Comparison of ENCODE assay signal across 14 cellular contexts in genomic region chr15:57510647-57511046, GRCh38.
A peak's percentile ranks its signal among the peaks of the same experiment; 100 is the strongest.
DNase-seq lines count a peak whose midpoint lies in the region; ATAC-seq and TF ChIP-seq lines count a peak whose summit lies in the region.
"Had no signal": no experiment of that assay in that cellular context is flagged by ENCODE, and none has a peak within 500 bp of the region (broad histone marks: within the 10 kb centered on the region; RNA-seq: fewer than 3 reads in every experiment).

No MANE protein-coding gene starts in this region.

- H3K4me3 ChIP-seq in fibroblast of pulmonary artery (replicated peaks; ENCODE audit: low read depth, low read length) (no peak overlapping the region), trophoblast cell (ENCODE audit: low read depth, low read length) (no peak overlapping the region), gastrocnemius medialis (no peak overlapping the region)
- H3K4me3 ChIP-seq: cardiac muscle cell had no signal

- H3K4me2 ChIP-seq in trophoblast cell (ENCODE audit: low read length) = no peak overlapping the region

- H3K79me2 ChIP-seq in trophoblast cell (ENCODE audit: control insufficient read depth, insufficient read depth, low read length, poor library complexity) = no peaks in the 10 kb centered on the region

- H3K4me1 ChIP-seq in trophoblast cell (ENCODE audit: control insufficient read depth in 1 of 2, insufficient read depth in 2 of 2, low read length in 2 of 2) (peaks cover 10 to 11% of the 10 kb centered on the region in 2 experiments), gastrocnemius medialis (no peaks in the 10 kb centered on the region)

- WGBS in trophoblast cell (ENCODE audit: extremely low coverage, insufficient coverage, insufficient read length) = no CpG with 5 or more reads among the region's 9 CpGs

- no peak overlapping the region for H4K8ac ChIP-seq in trophoblast cell (ENCODE audit: low read depth, low read length)

- no peak overlapping the region for H4K12ac ChIP-seq in trophoblast cell (ENCODE audit: low read depth, low read length)

- intact Hi-C loops in gastrocnemius medialis (cut with DNase I; ENCODE audit: low total_unique reads) = no loop called here

- peaks cover 4% of the 10 kb centered on the region for H3K79me1 ChIP-seq in trophoblast cell (ENCODE audit: low read length)

- H3K4me1 Mint-ChIP-seq in activated T-cell treated with anti-CD3 and anti-CD28 coated beads, Interleukin-2, amount 50 U/mL, for 72 hours (ENCODE audit: low read depth) = no peaks in the 10 kb centered on the region
- H3K4me1 Mint-ChIP-seq: CD8-positive, alpha-beta memory T cell; T-helper 17 cell had no signal

- no peak overlapping the region for H3K14ac ChIP-seq in trophoblast cell (ENCODE audit: low read length)

- H3K36me3 Mint-ChIP-seq in activated T-cell treated with anti-CD3 and anti-CD28 coated beads, Interleukin-2, amount 50 U/mL, for 72 hours (ENCODE audit: insufficient read depth in 2 of 2) = no peaks in the 10 kb centered on the region
- H3K36me3 Mint-ChIP-seq: CD8-positive, alpha-beta memory T cell had no signal

- no peak overlapping the region for H3K9ac ChIP-seq in trophoblast cell (ENCODE audit: low read length)

- no peak for TF ChIP-seq CTCF in fibroblast of pulmonary artery (IDR thresholded peaks at IDR 0.05; ENCODE audit: low read length, missing control alignments)
- no peak for TF ChIP-seq CTCF in gastrocnemius medialis (IDR thresholded peaks at IDR 0.05 in 4 of 5, conservative IDR thresholded peaks at IDR 0.05 in 1 of 5)

- H3K4me3 Mint-ChIP-seq in activated T-cell treated with anti-CD3 and anti-CD28 coated beads, Interleukin-2, amount 50 U/mL, for 72 hours = no peak overlapping the region
- H3K4me3 Mint-ChIP-seq: CD8-positive, alpha-beta memory T cell; T-helper 17 cell had no signal

- no peak overlapping the region for H3K4ac ChIP-seq in trophoblast cell (ENCODE audit: low read depth, low read length)

- H3K9me3 ChIP-seq in trophoblast cell (ENCODE audit: insufficient read depth, low read depth, low read length) (no peaks in the 10 kb centered on the region), gastrocnemius medialis (no peaks in the 10 kb centered on the region)

- H3K9me3 Mint-ChIP-seq in activated T-cell treated with anti-CD3 and anti-CD28 coated beads, Interleukin-2, amount 50 U/mL, for 72 hours = no peaks in the 10 kb centered on the region
- H3K9me3 Mint-ChIP-seq: CD8-positive, alpha-beta memory T cell had no signal

- H2AK5ac ChIP-seq in trophoblast cell (ENCODE audit: low read length) = no peak overlapping the region

- H3K27me3 ChIP-seq in trophoblast cell (ENCODE audit: insufficient read depth, low read length) (no peaks in the 10 kb centered on the region), gastrocnemius medialis (no peaks in the 10 kb centered on the region)
- H3K27me3 ChIP-seq: cardiac muscle cell had no signal

- H3K36me3 ChIP-seq in trophoblast cell (ENCODE audit: control insufficient read depth in 1 of 2, insufficient read depth in 2 of 2, low read length in 2 of 2) (no peaks in the 10 kb centered on the region), gastrocnemius medialis (no peaks in the 10 kb centered on the region)
- H3K36me3 ChIP-seq: cardiac muscle cell had no signal

- no peak overlapping the region for H2BK5ac ChIP-seq in trophoblast cell (ENCODE audit: low read depth, low read length, poor library complexity)

- TF ChIP-seq POLR2A in gastrocnemius medialis (IDR thresholded peaks at IDR 0.05) = no peak

- no peak overlapping the region for H3K23ac ChIP-seq in trophoblast cell (ENCODE audit: low read length)

- H2AFZ ChIP-seq in trophoblast cell (ENCODE audit: insufficient read depth, low read length, poor library complexity) = no peak overlapping the region

- ATAC-seq in gastrocnemius medialis = no peak
- ATAC-seq in activated T-cell treated with anti-CD3 and anti-CD28 coated beads, Interleukin-2, amount 50 U/mL, for 72 hours (replicated peaks in 1 of 2) = no peak

- in situ Hi-C loops in gastrocnemius medialis (cut with MboI; ENCODE audit: low sequenced_read_pairs in 4 of 4) = no loop called here

- H2BK12ac ChIP-seq in trophoblast cell (ENCODE audit: low read length) = peak overlapping the region; percentile 15

- H3K18ac ChIP-seq in trophoblast cell (ENCODE audit: low read length) = no peak overlapping the region

- no peak overlapping the region for H4K91ac ChIP-seq in trophoblast cell (ENCODE audit: low read depth, low read length)

- H3K27ac ChIP-seq in trophoblast cell (ENCODE audit: low read depth, low read length) = no peak overlapping the region
- H3K27ac ChIP-seq in gastrocnemius medialis = no peak overlapping the region

- no peak overlapping the region for H2BK120ac ChIP-seq in trophoblast cell (ENCODE audit: insufficient read depth, low read length, poor library complexity)

- H3K27ac Mint-ChIP-seq in activated T-cell treated with anti-CD3 and anti-CD28 coated beads, Interleukin-2, amount 50 U/mL, for 72 hours = no peak overlapping the region
- H3K27ac Mint-ChIP-seq: CD8-positive, alpha-beta memory T cell; T-helper 17 cell had no signal

- H3K27me3 Mint-ChIP-seq in activated T-cell treated with anti-CD3 and anti-CD28 coated beads, Interleukin-2, amount 50 U/mL, for 72 hours (ENCODE audit: low read depth) = no peaks in the 10 kb centered on the region

- peak; percentile 39 for DNase-seq in Daoy (ENCODE audit: low read depth)
- DNase-seq in NCI-H774 (lab: John Stamatoyannopoulos, UW) = peak; percentile 78
- peak; percentile 96 for DNase-seq in fibroblast of pulmonary artery (ENCODE audit: low read depth)
- no peak for DNase-seq in trophoblast cell
- no peak for DNase-seq in gastrocnemius medialis
- DNase-seq in AG20443 (ENCODE audit: low spot score) = no peak
- no peak for DNase-seq in RKO (ENCODE audit: low spot score)
- no peak for DNase-seq in activated T-cell treated with anti-CD3 and anti-CD28 coated beads, Interleukin-2, amount 50 U/mL, for 72 hours
- DNase-seq: CD8-positive, alpha-beta memory T cell; head of caudate nucleus; NCI-H226; stimulated activated CD4-positive, alpha-beta T cell treated with anti-CD3 and anti-CD28 coated beads, Interleukin-1b, Interleukin-23, amount 100 ng/mL, for 48 hours; T-helper 17 cell had no signal

Comparison
In these comparisons a context has a peak if more than half of its experiments do, and no peak if none do; other contexts are left out.
1. DNase-seq: peak in Daoy (single experiment), NCI-H774 (single experiment) and fibroblast of pulmonary artery (single experiment); none in trophoblast cell (0 of 2), gastrocnemius medialis (0 of 2), AG20443 (single experiment), RKO (single experiment) and activated T-cell treated with anti-CD3 and anti-CD28 coated beads, Interleukin-2, amount 50 U/mL, for 72 hours (0 of 2).